ENCODE assay signal across 11 cellular contexts in the genomic region with DNA sequence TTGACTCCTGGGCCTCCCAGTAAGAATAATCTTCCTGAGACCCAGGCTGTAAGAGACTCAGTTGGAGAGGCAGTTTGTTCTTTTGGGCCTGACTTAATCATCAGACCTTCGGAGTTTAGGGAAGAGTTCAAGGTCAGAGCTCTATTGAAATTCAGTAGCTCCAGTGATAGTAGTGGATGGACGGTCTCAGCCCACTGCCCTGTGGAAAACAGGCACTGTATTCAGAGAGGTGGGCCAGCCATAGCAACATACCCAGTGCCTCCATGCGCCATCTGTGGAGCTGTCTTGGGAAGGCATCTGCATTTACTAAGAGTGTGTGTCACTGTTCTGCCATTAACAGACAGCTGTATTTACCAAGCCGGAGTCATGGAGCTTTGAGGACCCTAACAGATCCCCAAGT. TPM values are rescaled to one million over a fixed set of nuclear protein-coding genes. Genes with fewer than 3 reads are reported as not detected.
DNase-seq lines count a peak whose midpoint lies in the region; ATAC-seq and TF ChIP-seq lines count a peak whose summit lies in the region.
"Had no signal": no experiment of that assay in that cellular context is flagged by ENCODE, and none has a peak within 500 bp of the region (broad histone marks: within the 10 kb centered on the region; RNA-seq: fewer than 3 reads in every experiment).

No MANE protein-coding gene starts in this region.

- peak overlapping the region in 9 of 11 experiments; percentile 6 to 99 (median 22); a peak in 12 of 22 replicates for H3K9ac ChIP-seq in BLaER1 treated with 17β-estradiol and CSF1 and Interleukin-3, amounts not matched to agents 10 nM and 100 nM
- H3K9ac ChIP-seq in neuronal stem cell (ENCODE audit: low read depth, low read length, poor library complexity), result no peak overlapping the region
- H3K9ac ChIP-seq: parathyroid adenoma had no signal

- peaks cover 60 to 74% (median 65%) of the 10 kb centered on the region in 11 experiments; a peak in 21 of 22 replicates for H4K20me1 ChIP-seq in BLaER1 treated with 17β-estradiol and CSF1 and Interleukin-3, amounts not matched to agents 10 nM and 100 nM
- H4K20me1 ChIP-seq in GM23338 (replicated peaks; ENCODE audit: insufficient read depth), result peaks cover 34% of the 10 kb centered on the region

- peak overlapping the region in 2 of 11 experiments; percentile 7 to 23; a peak in 1 of 22 replicates for H3K27ac ChIP-seq in BLaER1 treated with 17β-estradiol and CSF1 and Interleukin-3, amounts not matched to agents 10 nM and 100 nM
- H3K27ac ChIP-seq in GM23338 (ENCODE audit: low read depth), result no peak overlapping the region
- no peak overlapping the region for H3K27ac ChIP-seq in brain microvascular endothelial cell
- H3K27ac ChIP-seq in CD4-positive, alpha-beta memory T cell (ENCODE audit: low read depth, low read length), result no peak overlapping the region
- H3K27ac ChIP-seq in neuronal stem cell (replicated peaks; ENCODE audit: low read length), result no peak overlapping the region
- H3K27ac ChIP-seq: parathyroid adenoma, thoracic aorta had no signal

- no peak overlapping the region for H2BK12ac ChIP-seq in neuronal stem cell (ENCODE audit: low read length)

- peak overlapping the region; percentile 86 to 96 (median 91) for H3K4me2 ChIP-seq in BLaER1 treated with 17β-estradiol and CSF1 and Interleukin-3, amounts not matched to agents 10 nM and 100 nM
- H3K4me2 ChIP-seq in GM23338 (peak overlapping the region; percentile 97), neuronal stem cell (ENCODE audit: insufficient read depth, low read length, poor library complexity, severe bottlenecking) (no peak overlapping the region)

- no CpG with 5 or more reads among the region's 4 CpGs for WGBS in neuronal stem cell (ENCODE audit: extremely low coverage in 2 of 2, insufficient read length in 2 of 2, insufficient replicate concordance in 1 of 2), 2 donors

- peaks cover 6% of the 10 kb centered on the region for H3K27me3 Mint-ChIP-seq in GM23338 (ENCODE audit: insufficient read depth, low read depth, poor library complexity)
- no peaks in the 10 kb centered on the region for H3K27me3 Mint-ChIP-seq in naive thymus-derived CD8-positive, alpha-beta T cell
- H3K27me3 Mint-ChIP-seq in CD4-positive, alpha-beta memory T cell, result no peaks in the 10 kb centered on the region
- H3K27me3 Mint-ChIP-seq: activated naive CD4-positive, alpha-beta T cell treated with anti-CD3 and anti-CD28 coated beads, Interleukin-2, amount 10 ng/mL, durations not matched to agents 7 days and 5 days had no signal

- H3K79me1 ChIP-seq in neuronal stem cell (ENCODE audit: low read depth, low read length), result peaks cover 17% of the 10 kb centered on the region

- no peak overlapping the region for H3K14ac ChIP-seq in neuronal stem cell (ENCODE audit: low read length)

- CTCF ChIA-PET in CD4-positive, alpha-beta memory T cell (lab: Charles Lee; ENCODE audit: partially characterized antibody), result interaction anchor here (1.0 to 1.7 kb wide), 2 partner anchors 12 to 19 kb away, joined by 3 to 5 read pairs; no protein-coding TSS in a partner anchor

- no peak overlapping the region for H2BK5ac ChIP-seq in neuronal stem cell (ENCODE audit: low read length)

- no peak overlapping the region for H3K18ac ChIP-seq in neuronal stem cell (ENCODE audit: low read length)

- H2BK15ac ChIP-seq in neuronal stem cell (ENCODE audit: low read length), result no peak overlapping the region

- no peak overlapping the region for H2AK5ac ChIP-seq in neuronal stem cell (ENCODE audit: low read depth, low read length)

- H3K9me3 ChIP-seq in BLaER1 treated with 17β-estradiol and CSF1 and Interleukin-3, amounts not matched to agents 10 nM and 100 nM (replicated peaks in 1 of 11), result no peaks in the 10 kb centered on the region
- no peaks in the 10 kb centered on the region for H3K9me3 ChIP-seq in CD4-positive, alpha-beta memory T cell (ENCODE audit: control insufficient read depth in 1 of 2, low read length in 2 of 2)
- no peaks in the 10 kb centered on the region for H3K9me3 ChIP-seq in neuronal stem cell (replicated peaks in 1 of 2; ENCODE audit: control insufficient read depth in 2 of 2, insufficient read depth in 1 of 2, low read depth in 1 of 2, low read length in 2 of 2)
- H3K9me3 ChIP-seq: thoracic aorta had no signal

- H3F3A ChIP-seq in GM23338 (replicated peaks; ENCODE audit: low read depth), result 0 out of 2 replicates have a peak, but pooled peaks cover 17% of the 10 kb centered on the region

- peaks cover 35 to 67% (median 61%) of the 10 kb centered on the region in 11 experiments for H3K36me3 ChIP-seq in BLaER1 treated with 17β-estradiol and CSF1 and Interleukin-3, amounts not matched to agents 10 nM and 100 nM
- H3K36me3 ChIP-seq in GM23338 (ENCODE audit: insufficient read depth) (peaks cover 7% of the 10 kb centered on the region; the same call in 1 of the 2 replicates), brain microvascular endothelial cell (replicated peaks) (peaks cover 17% of the 10 kb centered on the region), neuronal stem cell (replicated peaks in 1 of 2; ENCODE audit: control insufficient read depth in 2 of 2, insufficient read depth in 2 of 2, low read length in 2 of 2) (peaks cover 15 to 62% of the 10 kb centered on the region in 2 donors)
- peaks cover 20% of the 10 kb centered on the region for H3K36me3 ChIP-seq in CD4-positive, alpha-beta memory T cell (ENCODE audit: insufficient read depth, low read length)

- no peak overlapping the region for H4K8ac ChIP-seq in neuronal stem cell (ENCODE audit: low read depth, low read length)

- peaks cover 38 to 77% (median 72%) of the 10 kb centered on the region in 10 experiments for H3K4me1 ChIP-seq in BLaER1 treated with 17β-estradiol and CSF1 and Interleukin-3, amounts not matched to agents 10 nM and 100 nM
- H3K4me1 ChIP-seq in GM23338 (ENCODE audit: insufficient read depth) (peaks cover 27% of the 10 kb centered on the region), neuronal stem cell (ENCODE audit: control insufficient read depth in 2 of 2, insufficient read depth in 1 of 2, low read depth in 1 of 2, low read length in 2 of 2) (peaks cover 6 to 11% of the 10 kb centered on the region in 2 donors)
- H3K4me1 ChIP-seq in CD4-positive, alpha-beta memory T cell (ENCODE audit: insufficient read depth, low read length), result peaks cover 34% of the 10 kb centered on the region

- H3K36me3 Mint-ChIP-seq in GM23338 (ENCODE audit: low read depth), result peaks cover 35% of the 10 kb centered on the region
- peaks cover 0 to 42% (median 6%) of the 10 kb centered on the region in 3 donors for H3K36me3 Mint-ChIP-seq in naive thymus-derived CD8-positive, alpha-beta T cell
- H3K36me3 Mint-ChIP-seq in CD4-positive, alpha-beta memory T cell, result peaks cover 14 to 34% of the 10 kb centered on the region in 2 donors

- no peak overlapping the region for H3K27ac Mint-ChIP-seq in GM23338
- peak overlapping the region in 4 of 10 donors; percentile 4 to 62 (median 48) for H3K27ac Mint-ChIP-seq in naive thymus-derived CD8-positive, alpha-beta T cell
- H3K27ac Mint-ChIP-seq in CD4-positive, alpha-beta memory T cell, result no peak overlapping the region
- H3K27ac Mint-ChIP-seq: activated naive CD4-positive, alpha-beta T cell treated with anti-CD3 and anti-CD28 coated beads, Interleukin-2, amount 10 ng/mL, durations not matched to agents 7 days and 5 days had no signal

- intact Hi-C loops in CD4-positive, alpha-beta memory T cell (cut with micrococcal nuclease), result loop anchor here (5.0 kb wide), 1 partner anchor 72 kb away; no protein-coding TSS in a partner anchor

- POLR2A ChIA-PET in naive thymus-derived CD8-positive, alpha-beta T cell (lab: Charles Lee), result interaction anchor here (0.6 to 6.4 kb wide), 3 partner anchors 9 to 39 kb away, joined by 3 to 65 read pairs (median 4); a partner anchor contains a TSS
- POLR2A ChIA-PET in CD4-positive, alpha-beta memory T cell (lab: Charles Lee; ENCODE audit: partially characterized antibody), result interaction anchor here (0.6 to 0.9 kb wide), 3 partner anchors 10 to 94 kb away, joined by 3 to 4 read pairs (median 3); no protein-coding TSS in a partner anchor

- no peak overlapping the region for H3K4me3 ChIP-seq in BLaER1 treated with 17β-estradiol and CSF1 and Interleukin-3, amounts not matched to agents 10 nM and 100 nM
- H3K4me3 ChIP-seq in GM23338, result no peak overlapping the region
- no peak overlapping the region for H3K4me3 ChIP-seq in brain microvascular endothelial cell (ENCODE audit: low read depth, low read length)
- H3K4me3 ChIP-seq in CD4-positive, alpha-beta memory T cell (ENCODE audit: low read length in 2 of 2), result no peak overlapping the region
- peak overlapping the region in 1 of 2 donors; percentile 10 for H3K4me3 ChIP-seq in neuronal stem cell (ENCODE audit: low read length in 2 of 2)
- H3K4me3 ChIP-seq: thoracic aorta had no signal

- H4K91ac ChIP-seq in neuronal stem cell (ENCODE audit: low read depth, low read length, poor library complexity), result no peak overlapping the region

- peak overlapping the region; percentile 18 for H3K4me3 Mint-ChIP-seq in GM23338
- peak overlapping the region in 6 of 10 donors; percentile 15 to 85 (median 42) for H3K4me3 Mint-ChIP-seq in naive thymus-derived CD8-positive, alpha-beta T cell
- H3K4me3 Mint-ChIP-seq in CD4-positive, alpha-beta memory T cell, result peak overlapping the region in 2 of 8 donors; percentile 40 to 57
- H3K4me3 Mint-ChIP-seq: activated naive CD4-positive, alpha-beta T cell treated with anti-CD3 and anti-CD28 coated beads, Interleukin-2, amount 10 ng/mL, durations not matched to agents 7 days and 5 days had no signal

- peaks cover 26% of the 10 kb centered on the region for H3K4me1 Mint-ChIP-seq in GM23338
- H3K4me1 Mint-ChIP-seq in naive thymus-derived CD8-positive, alpha-beta T cell, result peaks cover 21 to 58% (median 49%) of the 10 kb centered on the region in 4 donors
- peaks cover 19 to 48% (median 34%) of the 10 kb centered on the region in 4 donors for H3K4me1 Mint-ChIP-seq in CD4-positive, alpha-beta memory T cell

- H3K4ac ChIP-seq in neuronal stem cell (ENCODE audit: low read length), result no peak overlapping the region

- no peak overlapping the region for H2BK120ac ChIP-seq in neuronal stem cell (ENCODE audit: low read depth, low read length)

- no peaks in the 10 kb centered on the region for H3K9me3 Mint-ChIP-seq in GM23338
- no peaks in the 10 kb centered on the region for H3K9me3 Mint-ChIP-seq in naive thymus-derived CD8-positive, alpha-beta T cell
- H3K9me3 Mint-ChIP-seq in CD4-positive, alpha-beta memory T cell, result no peaks in the 10 kb centered on the region
- H3K9me3 Mint-ChIP-seq: activated naive CD4-positive, alpha-beta T cell treated with anti-CD3 and anti-CD28 coated beads, Interleukin-2, amount 10 ng/mL, durations not matched to agents 7 days and 5 days had no signal

- ATAC-seq in GM23338, result peak; percentile 13
- ATAC-seq in naive thymus-derived CD8-positive, alpha-beta T cell, result no peak
- no peak for ATAC-seq in HG03039 (IDR thresholded peaks at IDR 0.05; ENCODE audit: unreplicated experiment)

- H3K9me2 ChIP-seq in GM23338 (ENCODE audit: insufficient read depth), result no peaks in the 10 kb centered on the region

- H3K79me2 ChIP-seq in GM23338 (replicated peaks; ENCODE audit: insufficient read depth), result peaks cover 63% of the 10 kb centered on the region

- H2AFZ ChIP-seq in GM23338, result no peak overlapping the region
- H2AFZ ChIP-seq in neuronal stem cell (ENCODE audit: low read length), result no peak overlapping the region
- H2AFZ ChIP-seq: parathyroid adenoma had no signal

- DNase-seq in GM23338 (ENCODE audit: low spot score) (no peak), brain microvascular endothelial cell (no peak), neuronal stem cell (ENCODE audit: low spot score) (no peak)
- no peak for DNase-seq in naive thymus-derived CD8-positive, alpha-beta T cell
- no peak for DNase-seq in CD4-positive, alpha-beta memory T cell
- DNase-seq: activated naive CD4-positive, alpha-beta T cell treated with anti-CD3 and anti-CD28 coated beads, Interleukin-2, amount 10 ng/mL, durations not matched to agents 7 days and 5 days; NCI-H2171 had no signal

- no peak overlapping the region for H3K23ac ChIP-seq in neuronal stem cell (ENCODE audit: low read depth, low read length, poor library complexity)

- in situ Hi-C loops in brain microvascular endothelial cell (cut with HindIII; ENCODE audit: low pct_ligation_motif_present, low sequenced_read_pairs), result no loop called here

- peak; percentile 13 to 34; a peak in 2 of 4 replicates for TF ChIP-seq CTCF in GM23338 (conservative IDR thresholded peaks at IDR 0.05; ENCODE audit: low read depth in 2 of 2)
- peak; percentile 26 for TF ChIP-seq CTCF in brain microvascular endothelial cell (IDR thresholded peaks at IDR 0.05; ENCODE audit: low read depth, low read length, missing control alignments)

- H3K27me3 ChIP-seq in BLaER1 treated with 17β-estradiol and CSF1 and Interleukin-3, amounts not matched to agents 10 nM and 100 nM, result no peaks in the 10 kb centered on the region
- H3K27me3 ChIP-seq in GM23338 (ENCODE audit: insufficient read depth) (no peaks in the 10 kb centered on the region), brain microvascular endothelial cell (replicated peaks) (no peaks in the 10 kb centered on the region), neuronal stem cell (ENCODE audit: control insufficient read depth in 3 of 3, insufficient read depth in 3 of 3, low read depth in 1 of 3, low read length in 3 of 3) (no peaks in the 10 kb centered on the region)
- H3K27me3 ChIP-seq in CD4-positive, alpha-beta memory T cell (ENCODE audit: insufficient read depth, low read length), result no peaks in the 10 kb centered on the region

RNA-seq across cellular contexts. Expression of a gene that starts 2.9 kb away (rescaled TPM):
- total RNA-seq in GM23338 (2014; rRNA removed; shearing (Covaris generic)), result 115 and 132 TPM in 2 replicates
- 113 and 114 TPM in 2 replicates for polyA plus RNA-seq in GM23338 (2016; fragmentation: Nextera tagmentation; extraction: Ambion mirVana)
- total RNA-seq in naive thymus-derived CD8-positive, alpha-beta T cell, result 10 to 100 TPM; 52.9 to 55.5 TPM
- 10 to 100 TPM; 33.3 to 45.0 (median 35.0) TPM for polyA plus RNA-seq in naive thymus-derived CD8-positive, alpha-beta T cell
- 10 to 100 TPM; 41.2 to 42.3 TPM for total RNA-seq in CD4-positive, alpha-beta memory T cell
- polyA plus RNA-seq in CD4-positive, alpha-beta memory T cell, result 10 to 100 TPM; 36.6 to 46.0 TPM
- polyA plus RNA-seq in neuronal stem cell (2013, experiment 1 of 2), result 118 TPM
- 112 TPM for polyA plus RNA-seq in neuronal stem cell (2013, experiment 2 of 2)

RNA-seq across cellular contexts. Expression of a gene that starts 17.0 kb away (rescaled TPM):
- total RNA-seq in GM23338 (2014; rRNA removed; shearing (Covaris generic)), result 12.1 and 17.4 TPM in 2 replicates
- 4.9 and 5.3 TPM in 2 replicates for polyA plus RNA-seq in GM23338 (2016; fragmentation: Nextera tagmentation; extraction: Ambion mirVana)
- 1 to 10 TPM; 3.8 TPM for total RNA-seq in naive thymus-derived CD8-positive, alpha-beta T cell
- polyA plus RNA-seq in naive thymus-derived CD8-positive, alpha-beta T cell, result 1 to 10 TPM; 2.1 to 6.5 (median 2.8) TPM
- 1 to 10 TPM in 1 of 2 experiments, under 1 TPM in 1; 0.79 to 1.6 TPM for total RNA-seq in CD4-positive, alpha-beta memory T cell
- 1 to 10 TPM; 1.0 to 1.1 TPM for polyA plus RNA-seq in CD4-positive, alpha-beta memory T cell
- 6.5 TPM for polyA plus RNA-seq in neuronal stem cell (2013, experiment 1 of 2)
- polyA plus RNA-seq in neuronal stem cell (2013, experiment 2 of 2), result 6.1 TPM

RNA-seq across cellular contexts. Expression of a gene that starts 21.9 kb away (rescaled TPM):
- total RNA-seq in GM23338 (2014; rRNA removed; shearing (Covaris generic)), result 1.2 and 11.4 TPM in 2 replicates
- 101 and 113 TPM in 2 replicates for polyA plus RNA-seq in GM23338 (2016; fragmentation: Nextera tagmentation; extraction: Ambion mirVana)
- total RNA-seq in naive thymus-derived CD8-positive, alpha-beta T cell, result 10 to 100 TPM; 44.3 to 47.4 TPM
- 10 to 100 TPM; 26.1 to 37.6 (median 36.0) TPM for polyA plus RNA-seq in naive thymus-derived CD8-positive, alpha-beta T cell
- 10 to 100 TPM; 44.7 to 45.9 TPM for total RNA-seq in CD4-positive, alpha-beta memory T cell
- polyA plus RNA-seq in CD4-positive, alpha-beta memory T cell, result 10 to 100 TPM; 16.3 to 33.1 TPM
- 84.6 TPM for polyA plus RNA-seq in neuronal stem cell (2013, experiment 1 of 2)
- 88.1 TPM for polyA plus RNA-seq in neuronal stem cell (2013, experiment 2 of 2)

RNA-seq across cellular contexts. Expression of a gene that starts 26.8 kb away (rescaled TPM):
- 3.6 and 5.7 TPM in 2 replicates for total RNA-seq in GM23338 (2014; rRNA removed; shearing (Covaris generic))
- polyA plus RNA-seq in GM23338 (2016; fragmentation: Nextera tagmentation; extraction: Ambion mirVana), result 9.3 and 10.1 TPM in 2 replicates
- 1 to 10 TPM; 4.1 to 5.4 TPM for total RNA-seq in naive thymus-derived CD8-positive, alpha-beta T cell
- polyA plus RNA-seq in naive thymus-derived CD8-positive, alpha-beta T cell, result 1 to 10 TPM in 1 of 3 donors, under 1 TPM in 2; 0.42 to 1.7 (median 0.81) TPM
- total RNA-seq in CD4-positive, alpha-beta memory T cell, result 1 to 10 TPM; 1.5 to 1.9 TPM
- polyA plus RNA-seq in CD4-positive, alpha-beta memory T cell, result 1 to 10 TPM in 1 of 2 donors, under 1 TPM in 1; 0.34 to 1.2 TPM
- 3.0 TPM for polyA plus RNA-seq in neuronal stem cell (2013, experiment 1 of 2)
- 2.8 TPM for polyA plus RNA-seq in neuronal stem cell (2013, experiment 2 of 2)
- total RNA-seq: thoracic aorta had no signal

RNA-seq across cellular contexts. Expression of a gene that starts 35.4 kb away (rescaled TPM):
- not detected in 2 replicates for total RNA-seq in GM23338 (2014; rRNA removed; shearing (Covaris generic))
- 1.1 and 2.1 TPM in 2 replicates for polyA plus RNA-seq in GM23338 (2016; fragmentation: Nextera tagmentation; extraction: Ambion mirVana)
- 1 to 10 TPM; 1.8 to 3.3 TPM for total RNA-seq in naive thymus-derived CD8-positive, alpha-beta T cell
- polyA plus RNA-seq in naive thymus-derived CD8-positive, alpha-beta T cell, result under 1 TPM in 2 of 3 donors, not detected in 1; 0.80 to 0.92 TPM
- total RNA-seq in CD4-positive, alpha-beta memory T cell, result not detected
- polyA plus RNA-seq in CD4-positive, alpha-beta memory T cell, result 1 to 10 TPM; 1.2 to 5.5 TPM
- polyA plus RNA-seq in neuronal stem cell (2013, experiment 1 of 2), result 0.35 TPM
- polyA plus RNA-seq in neuronal stem cell (2013, experiment 2 of 2), result 0.42 TPM
- total RNA-seq: thoracic aorta had no signal
